Comparison of ENCODE assay signal across 9 cellular contexts in genomic region chr6:2157441-2158127, GRCh38.
A peak's percentile ranks its signal among the peaks of the same experiment; 100 is the strongest.
DNase-seq lines count a peak whose midpoint lies in the region; ATAC-seq and TF ChIP-seq lines count a peak whose summit lies in the region.
"Had no signal": no experiment of that assay in that cellular context is flagged by ENCODE, and none has a peak within 500 bp of the region (broad histone marks: within the 10 kb centered on the region; RNA-seq: fewer than 3 reads in every experiment).

No MANE protein-coding gene starts in this region.

- CTCF ChIA-PET in activated naive CD4-positive, alpha-beta T cell treated with anti-CD3 and anti-CD28 coated beads, Interleukin-2, amount 10 ng/mL, durations not matched to agents 7 days and 5 days (lab: Charles Lee) = no interaction called here

- no peaks in the 10 kb centered on the region for H3K27me3 Mint-ChIP-seq in activated naive CD4-positive, alpha-beta T cell treated with anti-CD3 and anti-CD28 coated beads, Interleukin-2, amount 10 ng/mL, durations not matched to agents 7 days and 5 days
- H3K27me3 Mint-ChIP-seq in stimulated activated naive CD8-positive, alpha-beta T cell treated with anti-CD3 and anti-CD28 coated beads, Interleukin-15, Interleukin-2, amounts not matched to agents 100 ng/mL and 50 ng/mL, for 24 hours = no peaks in the 10 kb centered on the region

- no peak overlapping the region for H3K4me3 Mint-ChIP-seq in activated naive CD4-positive, alpha-beta T cell treated with anti-CD3 and anti-CD28 coated beads, Interleukin-2, amount 10 ng/mL, durations not matched to agents 7 days and 5 days
- no peak overlapping the region for H3K4me3 Mint-ChIP-seq in stimulated activated naive CD8-positive, alpha-beta T cell treated with anti-CD3 and anti-CD28 coated beads, Interleukin-15, Interleukin-2, amounts not matched to agents 100 ng/mL and 50 ng/mL, for 24 hours

- no peaks in the 10 kb centered on the region for H3K36me3 Mint-ChIP-seq in activated naive CD4-positive, alpha-beta T cell treated with anti-CD3 and anti-CD28 coated beads, Interleukin-2, amount 10 ng/mL, durations not matched to agents 7 days and 5 days
- no peaks in the 10 kb centered on the region for H3K36me3 Mint-ChIP-seq in stimulated activated naive CD8-positive, alpha-beta T cell treated with anti-CD3 and anti-CD28 coated beads, Interleukin-15, Interleukin-2, amounts not matched to agents 100 ng/mL and 50 ng/mL, for 24 hours (ENCODE audit: low read depth)

- no peak overlapping the region for H3K27ac Mint-ChIP-seq in activated naive CD4-positive, alpha-beta T cell treated with anti-CD3 and anti-CD28 coated beads, Interleukin-2, amount 10 ng/mL, durations not matched to agents 7 days and 5 days
- peak overlapping the region; percentile 27 for H3K27ac Mint-ChIP-seq in stimulated activated naive CD8-positive, alpha-beta T cell treated with anti-CD3 and anti-CD28 coated beads, Interleukin-15, Interleukin-2, amounts not matched to agents 100 ng/mL and 50 ng/mL, for 24 hours

- peak; percentile 28 for DNase-seq in activated naive CD4-positive, alpha-beta T cell treated with anti-CD3 and anti-CD28 coated beads, Interleukin-2, amount 10 ng/mL, durations not matched to agents 7 days and 5 days
- DNase-seq in activated naive CD4-positive, alpha-beta T cell treated with Interleukin-2 at 50 U/mL for 16 hours = no peak
- DNase-seq in cardiac fibroblast (ENCODE audit: low read depth in 2 of 2) = peak; percentile 85 to 88
- DNase-seq in MV-4-11 (lab: John Stamatoyannopoulos, UW) = no peak
- DNase-seq: COR-L47 had no signal

- peaks cover 24% of the 10 kb centered on the region for H3K4me1 Mint-ChIP-seq in activated naive CD4-positive, alpha-beta T cell treated with anti-CD3 and anti-CD28 coated beads, Interleukin-2, amount 10 ng/mL, durations not matched to agents 7 days and 5 days
- peaks cover 44% of the 10 kb centered on the region for H3K4me1 Mint-ChIP-seq in stimulated activated naive CD8-positive, alpha-beta T cell treated with anti-CD3 and anti-CD28 coated beads, Interleukin-15, Interleukin-2, amounts not matched to agents 100 ng/mL and 50 ng/mL, for 24 hours (ENCODE audit: low read depth)

- ATAC-seq in HG03469 (IDR thresholded peaks at IDR 0.05; ENCODE audit: unreplicated experiment) (peak; percentile 43), HG03095 (IDR thresholded peaks at IDR 0.05; ENCODE audit: unreplicated experiment) (no peak), HG03460 (IDR thresholded peaks at IDR 0.05; ENCODE audit: unreplicated experiment) (no peak)

- no peaks in the 10 kb centered on the region for H3K9me3 Mint-ChIP-seq in activated naive CD4-positive, alpha-beta T cell treated with anti-CD3 and anti-CD28 coated beads, Interleukin-2, amount 10 ng/mL, durations not matched to agents 7 days and 5 days
- no peaks in the 10 kb centered on the region for H3K9me3 Mint-ChIP-seq in stimulated activated naive CD8-positive, alpha-beta T cell treated with anti-CD3 and anti-CD28 coated beads, Interleukin-15, Interleukin-2, amounts not matched to agents 100 ng/mL and 50 ng/mL, for 24 hours

- TF ChIP-seq CTCF in cardiac fibroblast (IDR thresholded peaks at IDR 0.05; ENCODE audit: low read depth, low read length) = no peak

- no peak overlapping the region for H3K4me3 ChIP-seq in cardiac fibroblast (replicated peaks in 1 of 2; ENCODE audit: low read depth in 2 of 2, low read length in 2 of 2)

Comparison
In these comparisons a context has a peak if more than half of its experiments do, and no peak if none do; other contexts are left out.
1. DNase-seq: peak in activated naive CD4-positive, alpha-beta T cell treated with anti-CD3 and anti-CD28 coated beads, Interleukin-2, amount 10 ng/mL, durations not matched to agents 7 days and 5 days (single experiment) and cardiac fibroblast (2 of 2); none in activated naive CD4-positive, alpha-beta T cell treated with Interleukin-2 at 50 U/mL for 16 hours (single experiment) and MV-4-11 (single experiment).